ENCODE assay signal across 1 cellular context in genomic region chr4:118682928-118683327, GRCh38.
TF ChIP-seq lines count a peak whose summit lies in the region.

No MANE protein-coding gene starts in this region.

TF ChIP-seq in H1, 55 proteins besides CTCF, POLR2A, EP300 and RAD21:
- TF ChIP-seq CHD7 (IDR thresholded peaks at IDR 0.05; ENCODE audit: insufficient replicate concordance, low read length) = no peak
- TF ChIP-seq NANOG (IDR thresholded peaks at IDR 0.05; ENCODE audit: insufficient read depth, low read depth, low read length, poor library complexity, severe bottlenecking) = no peak
- no peak for TF ChIP-seq SP1 (IDR thresholded peaks at IDR 0.05; ENCODE audit: low read depth, low read length)
- TF ChIP-seq GTF2F1 (IDR thresholded peaks at IDR 0.05; ENCODE audit: borderline replicate concordance, low read depth, low read length) = no peak
- TF ChIP-seq TCF12 (IDR thresholded peaks at IDR 0.05; ENCODE audit: low read depth, low read length) = no peak
- no peak for TF ChIP-seq CHD2 (IDR thresholded peaks at IDR 0.05; ENCODE audit: low read length)
- no peak for TF ChIP-seq SAP30 (IDR thresholded peaks at IDR 0.05; ENCODE audit: insufficient read depth, insufficient replicate concordance, low read length)
- no peak for TF ChIP-seq TAF1 (IDR thresholded peaks at IDR 0.05; ENCODE audit: low read depth, low read length)
- no peak for TF ChIP-seq ATF2 (IDR thresholded peaks at IDR 0.05; ENCODE audit: low read length)
- TF ChIP-seq SIN3A (conservative IDR thresholded peaks at IDR 0.05 in 1 of 2, IDR thresholded peaks at IDR 0.05 in 1 of 2; ENCODE audit: low read depth in 1 of 2, low read length in 2 of 2) = no peak
- no peak for TF ChIP-seq CBX5 (IDR thresholded peaks at IDR 0.05; ENCODE audit: low read depth, low read length)
